Comparison of ENCODE assay signal across 8 cellular contexts in genomic region chr6:139376054-139376355, GRCh38. TPM values are rescaled to one million over a fixed set of nuclear protein-coding genes. Genes with fewer than 3 reads are reported as not detected.
DNase-seq lines count a peak whose midpoint lies in the region; ATAC-seq and TF ChIP-seq lines count a peak whose summit lies in the region.

No MANE protein-coding gene starts in this region.

- H3K9me3 ChIP-seq in WERI-Rb-1 (ENCODE audit: severe bottlenecking) = no peaks in the 10 kb centered on the region

- no peaks in the 10 kb centered on the region for H3K27me3 Mint-ChIP-seq in activated T-cell treated with anti-CD3 and anti-CD28 coated beads, Interleukin-2, amount 50 U/mL, for 4 hours (ENCODE audit: low read depth)

- no peak for TF ChIP-seq CTCF in WERI-Rb-1 (IDR thresholded peaks at IDR 0.05; ENCODE audit: low read depth, low read length)
- TF ChIP-seq CTCF in fibroblast of villous mesenchyme (IDR thresholded peaks at IDR 0.05; ENCODE audit: insufficient read depth, low read depth, low read length) = no peak

- peak overlapping the region; percentile 97 for H3K27ac ChIP-seq in WERI-Rb-1

- H3K4me3 ChIP-seq in WERI-Rb-1 (ENCODE audit: low read depth, low read length) (peak overlapping the region; percentile 92), fibroblast of villous mesenchyme (ENCODE audit: low read depth, low read length) (peak overlapping the region; percentile 98)

- H3K27me3 ChIP-seq in WERI-Rb-1 (ENCODE audit: insufficient read depth, low read depth, severe bottlenecking) = no peaks in the 10 kb centered on the region

- no peak for ATAC-seq in activated T-cell treated with anti-CD3 and anti-CD28 coated beads, Interleukin-2, amount 50 U/mL, for 4 hours

- H3K4me1 Mint-ChIP-seq in activated T-cell treated with anti-CD3 and anti-CD28 coated beads, Interleukin-2, amount 50 U/mL, for 4 hours (ENCODE audit: low read depth) = peaks cover 31% of the 10 kb centered on the region

- no peaks in the 10 kb centered on the region for H3K36me3 ChIP-seq in WERI-Rb-1

- H3K4me3 Mint-ChIP-seq in activated T-cell treated with anti-CD3 and anti-CD28 coated beads, Interleukin-2, amount 50 U/mL, for 4 hours = peak overlapping the region; percentile 97

- H3K36me3 Mint-ChIP-seq in activated T-cell treated with anti-CD3 and anti-CD28 coated beads, Interleukin-2, amount 50 U/mL, for 4 hours (ENCODE audit: insufficient read depth) = peaks cover 9% of the 10 kb centered on the region

- no peak for DNase-seq in activated T-cell treated with anti-CD3 and anti-CD28 coated beads, Interleukin-2, amount 50 U/mL, for 4 hours
- no peak for DNase-seq in activated T-cell treated with anti-CD3 and anti-CD28 coated beads for 4 hours
- no peak for DNase-seq in WERI-Rb-1
- peak; percentile 78 for DNase-seq in fibroblast of villous mesenchyme (ENCODE audit: low read depth)
- peak; percentile 62 for DNase-seq in renal cortical epithelial cell (ENCODE audit: low read depth)
- DNase-seq in cerebellar cortex (ENCODE audit: low spot score) = no peak
- DNase-seq in DMS53 treated with DMSO at 0.1 percent for 48 hours (lab: John Stamatoyannopoulos, UW; ENCODE audit: unreplicated experiment) = no peak
- no peak for DNase-seq in stimulated activated naive CD4-positive, alpha-beta T cell treated with Interleukin-2 at 50 U/mL for 16 hours (lab: John Stamatoyannopoulos, UW)

- H3K9me3 Mint-ChIP-seq in activated T-cell treated with anti-CD3 and anti-CD28 coated beads, Interleukin-2, amount 50 U/mL, for 4 hours = no peaks in the 10 kb centered on the region

RNA-seq across cellular contexts. Expression of gene CITED2, which starts 1.6 kb away (rescaled TPM):
- 10 to 100 TPM; 35.3 to 61.8 (median 54.1) TPM for total RNA-seq in activated T-cell treated with anti-CD3 and anti-CD28 coated beads, Interleukin-2, amount 50 U/mL, for 4 hours
- total RNA-seq in fibroblast of villous mesenchyme (297 and 793 TPM in 2 replicates), renal cortical epithelial cell (55.7 and 151 TPM in 2 replicates)

Comparison
In these comparisons a context has a peak if more than half of its experiments do, and no peak if none do; other contexts are left out.
1. DNase-seq: peak in fibroblast of villous mesenchyme (single experiment) and renal cortical epithelial cell (single experiment); none in activated T-cell treated with anti-CD3 and anti-CD28 coated beads, Interleukin-2, amount 50 U/mL, for 4 hours (single experiment), activated T-cell treated with anti-CD3 and anti-CD28 coated beads for 4 hours (single experiment), WERI-Rb-1 (single experiment), cerebellar cortex (single experiment), DMS53 treated with DMSO at 0.1 percent for 48 hours (single experiment) and stimulated activated naive CD4-positive, alpha-beta T cell treated with Interleukin-2 at 50 U/mL for 16 hours (single experiment).